In genomic region chr15:78865585-78865984, GRCh38 we compare ENCODE assay signal across 1 cellular context. TPM values are rescaled to one million over a fixed set of nuclear protein-coding genes. Genes with fewer than 3 reads are reported as not detected.
"Had no signal": no experiment of that assay in that cellular context is flagged by ENCODE, and none has a peak within 500 bp of the region (broad histone marks: within the 10 kb centered on the region; RNA-seq: fewer than 3 reads in every experiment).

No MANE protein-coding gene starts in this region.

RNA-seq across cellular contexts. Expression of gene ADAMTS7, which starts 54.3 kb away (rescaled TPM):
- polyA plus RNA-seq: naive thymus-derived CD8-positive, alpha-beta T cell had no signal
